Comparison of ENCODE assay signal across 11 cellular contexts in genomic region chr14:93234798-93235197, GRCh38. TPM values are rescaled to one million over a fixed set of nuclear protein-coding genes. Genes with fewer than 3 reads are reported as not detected.
A peak's percentile ranks its signal among the peaks of the same experiment; 100 is the strongest.
DNase-seq lines count a peak whose midpoint lies in the region; ATAC-seq and TF ChIP-seq lines count a peak whose summit lies in the region.
"Had no signal": no experiment of that assay in that cellular context is flagged by ENCODE, and none has a peak within 500 bp of the region (broad histone marks: within the 10 kb centered on the region; RNA-seq: fewer than 3 reads in every experiment).

No MANE protein-coding gene starts in this region.

- peaks cover 8% of the 10 kb centered on the region for H3K4me1 Mint-ChIP-seq in activated CD8-positive, alpha-beta memory T cell treated with anti-CD3 and anti-CD28 coated beads, Interleukin-2, amount 10 ng/mL, durations not matched to agents 7 days and 5 days
- peaks cover 17% of the 10 kb centered on the region for H3K4me1 Mint-ChIP-seq in activated naive CD8-positive, alpha-beta T cell treated with anti-CD3 and anti-CD28 coated beads, Interleukin-2, amount 50 U/mL, for 24 hours

- H3K4me1 ChIP-seq in upper lobe of right lung (no peaks in the 10 kb centered on the region), left lung (peaks cover 0 to 9% of the 10 kb centered on the region in 2 donors)
- H3K4me1 ChIP-seq: prostate gland had no signal

- H3K9me3 ChIP-seq in upper lobe of right lung (no peaks in the 10 kb centered on the region), left lung (no peaks in the 10 kb centered on the region)
- H3K9me3 ChIP-seq: prostate gland had no signal

- TF ChIP-seq CTCF in fibroblast of pulmonary artery (IDR thresholded peaks at IDR 0.05; ENCODE audit: low read length, missing control alignments): no peak
- no peak for TF ChIP-seq CTCF in upper lobe of right lung (IDR thresholded peaks at IDR 0.05)
- TF ChIP-seq CTCF in left lung (IDR thresholded peaks at IDR 0.05): no peak

- CTCF ChIA-PET in activated CD8-positive, alpha-beta memory T cell treated with anti-CD3 and anti-CD28 coated beads, Interleukin-2, amount 10 ng/mL, durations not matched to agents 7 days and 5 days (lab: Charles Lee): interaction anchor here (0.6 to 2.1 kb wide), 2 partner anchors 10 to 140 kb away, joined by 3 to 6 read pairs; no protein-coding TSS in a partner anchor

- H3K27ac ChIP-seq in upper lobe of right lung (no peak overlapping the region), left lung (no peak overlapping the region)
- H3K27ac ChIP-seq: C4-2B, prostate gland had no signal

- H3K27me3 ChIP-seq in upper lobe of right lung: no peaks in the 10 kb centered on the region
- peaks cover 0 to 19% of the 10 kb centered on the region in 2 donors for H3K27me3 ChIP-seq in left lung

- no peak overlapping the region for H3K27ac Mint-ChIP-seq in activated CD8-positive, alpha-beta memory T cell treated with anti-CD3 and anti-CD28 coated beads, Interleukin-2, amount 10 ng/mL, durations not matched to agents 7 days and 5 days
- H3K27ac Mint-ChIP-seq in activated naive CD8-positive, alpha-beta T cell treated with anti-CD3 and anti-CD28 coated beads, Interleukin-2, amount 50 U/mL, for 24 hours: no peak overlapping the region
- H3K27ac Mint-ChIP-seq: activated B cell treated with CpG ODN at 0.5 μM for 24 hours had no signal

- no peak for DNase-seq in left ventricle myocardium superior
- no peak for DNase-seq in cardiac septum (ENCODE audit: low spot score)
- peak; percentile 12 for DNase-seq in T1000 (lab: John Stamatoyannopoulos, UW)
- DNase-seq in fibroblast of pulmonary artery (ENCODE audit: low read depth): peak; percentile 52
- peak; percentile 42 for DNase-seq in upper lobe of right lung
- DNase-seq in activated CD8-positive, alpha-beta memory T cell treated with anti-CD3 and anti-CD28 coated beads, Interleukin-2, amount 10 ng/mL, durations not matched to agents 7 days and 5 days: no peak
- no peak for DNase-seq in left lung
- DNase-seq in activated naive CD8-positive, alpha-beta T cell treated with anti-CD3 and anti-CD28 coated beads, Interleukin-2, amount 50 U/mL, for 24 hours: no peak
- DNase-seq: activated B cell treated with CpG ODN at 0.5 μM for 24 hours had no signal

- no peaks in the 10 kb centered on the region for H3K9me3 Mint-ChIP-seq in activated CD8-positive, alpha-beta memory T cell treated with anti-CD3 and anti-CD28 coated beads, Interleukin-2, amount 10 ng/mL, durations not matched to agents 7 days and 5 days (ENCODE audit: low read depth)
- H3K9me3 Mint-ChIP-seq in activated naive CD8-positive, alpha-beta T cell treated with anti-CD3 and anti-CD28 coated beads, Interleukin-2, amount 50 U/mL, for 24 hours: no peaks in the 10 kb centered on the region
- H3K9me3 Mint-ChIP-seq: activated B cell treated with CpG ODN at 0.5 μM for 24 hours had no signal

- ATAC-seq in left ventricle myocardium superior: peak; percentile 28
- no peak for ATAC-seq in upper lobe of right lung
- no peak for ATAC-seq in activated CD8-positive, alpha-beta memory T cell treated with anti-CD3 and anti-CD28 coated beads, Interleukin-2, amount 10 ng/mL, durations not matched to agents 7 days and 5 days
- no peak for ATAC-seq in left lung
- no peak for ATAC-seq in activated naive CD8-positive, alpha-beta T cell treated with anti-CD3 and anti-CD28 coated beads, Interleukin-2, amount 50 U/mL, for 24 hours

- H3K36me3 ChIP-seq in upper lobe of right lung: no peaks in the 10 kb centered on the region
- peaks cover 0 to 5% of the 10 kb centered on the region in 2 donors for H3K36me3 ChIP-seq in left lung
- H3K36me3 ChIP-seq: prostate gland had no signal

- H3K27me3 Mint-ChIP-seq in activated CD8-positive, alpha-beta memory T cell treated with anti-CD3 and anti-CD28 coated beads, Interleukin-2, amount 10 ng/mL, durations not matched to agents 7 days and 5 days: peaks cover 16% of the 10 kb centered on the region
- peaks cover 11% of the 10 kb centered on the region for H3K27me3 Mint-ChIP-seq in activated naive CD8-positive, alpha-beta T cell treated with anti-CD3 and anti-CD28 coated beads, Interleukin-2, amount 50 U/mL, for 24 hours
- H3K27me3 Mint-ChIP-seq: activated B cell treated with CpG ODN at 0.5 μM for 24 hours had no signal

- H3K4me3 Mint-ChIP-seq in activated CD8-positive, alpha-beta memory T cell treated with anti-CD3 and anti-CD28 coated beads, Interleukin-2, amount 10 ng/mL, durations not matched to agents 7 days and 5 days: no peak overlapping the region
- H3K4me3 Mint-ChIP-seq in activated naive CD8-positive, alpha-beta T cell treated with anti-CD3 and anti-CD28 coated beads, Interleukin-2, amount 50 U/mL, for 24 hours: no peak overlapping the region
- H3K4me3 Mint-ChIP-seq: activated B cell treated with CpG ODN at 0.5 μM for 24 hours had no signal

- H3K36me3 Mint-ChIP-seq in activated CD8-positive, alpha-beta memory T cell treated with anti-CD3 and anti-CD28 coated beads, Interleukin-2, amount 10 ng/mL, durations not matched to agents 7 days and 5 days: no peaks in the 10 kb centered on the region
- peaks cover under 1% of the 10 kb centered on the region for H3K36me3 Mint-ChIP-seq in activated naive CD8-positive, alpha-beta T cell treated with anti-CD3 and anti-CD28 coated beads, Interleukin-2, amount 50 U/mL, for 24 hours (ENCODE audit: low read depth)

- no peak overlapping the region for H3K4me3 ChIP-seq in fibroblast of pulmonary artery (replicated peaks; ENCODE audit: low read depth, low read length)
- no peak overlapping the region for H3K4me3 ChIP-seq in upper lobe of right lung
- no peak overlapping the region for H3K4me3 ChIP-seq in left lung
- H3K4me3 ChIP-seq: prostate gland had no signal

- intact Hi-C loops in left ventricle myocardium superior (cut with micrococcal nuclease): no loop called here
- intact Hi-C loops in cardiac septum (cut with DNase I): loop anchor here (10.0 kb wide), 1 partner anchor 310 kb away; no protein-coding TSS in a partner anchor
- intact Hi-C loops in upper lobe of right lung (cut with DNase I): no loop called here
- intact Hi-C loops in left lung (cut with DNase I): no loop called here

RNA-seq across cellular contexts. Expression of gene UBR7, which starts 27.7 kb away (rescaled TPM):
- total RNA-seq in left ventricle myocardium superior (22.1 TPM), cardiac septum (25.2 TPM), upper lobe of right lung (13.8 TPM), left lung (10 to 100 TPM; 19.4 to 21.2 TPM)
- 10 to 100 TPM; 40.2 to 41.6 TPM for total RNA-seq in activated CD8-positive, alpha-beta memory T cell treated with anti-CD3 and anti-CD28 coated beads, Interleukin-2, amount 10 ng/mL, durations not matched to agents 7 days and 5 days

RNA-seq across cellular contexts. Expression of gene GON7, which starts 27.9 kb away (rescaled TPM):
- total RNA-seq in left ventricle myocardium superior: 16.2 TPM
- total RNA-seq in cardiac septum: 11.8 TPM
- 10.5 TPM for total RNA-seq in upper lobe of right lung
- 10 to 100 TPM; 17.3 to 20.1 TPM for total RNA-seq in activated CD8-positive, alpha-beta memory T cell treated with anti-CD3 and anti-CD28 coated beads, Interleukin-2, amount 10 ng/mL, durations not matched to agents 7 days and 5 days
- 10 to 100 TPM; 12.2 to 12.9 TPM for total RNA-seq in left lung

RNA-seq across cellular contexts. Expression of gene LYSET, which starts 49.7 kb away (rescaled TPM):
- total RNA-seq in left ventricle myocardium superior: 21.3 TPM
- 17.3 TPM for total RNA-seq in cardiac septum
- 33.0 TPM for total RNA-seq in upper lobe of right lung
- 1 to 10 TPM; 6.3 to 9.7 TPM for total RNA-seq in activated CD8-positive, alpha-beta memory T cell treated with anti-CD3 and anti-CD28 coated beads, Interleukin-2, amount 10 ng/mL, durations not matched to agents 7 days and 5 days
- 10 to 100 TPM; 29.1 to 42.7 TPM for total RNA-seq in left lung

RNA-seq across cellular contexts. Expression of gene MOAP1, which starts 50.1 kb away (rescaled TPM):
- total RNA-seq in left ventricle myocardium superior (54.6 TPM), cardiac septum (58.1 TPM), upper lobe of right lung (34.2 TPM), left lung (10 to 100 TPM; 20.3 to 28.9 TPM)
- 10 to 100 TPM; 18.2 to 19.5 TPM for total RNA-seq in activated CD8-positive, alpha-beta memory T cell treated with anti-CD3 and anti-CD28 coated beads, Interleukin-2, amount 10 ng/mL, durations not matched to agents 7 days and 5 days

Comparison
In these comparisons a context has a peak if more than half of its experiments do, and no peak if none do; other contexts are left out.
1. DNase-seq: peak in T1000 (single experiment), fibroblast of pulmonary artery (single experiment) and upper lobe of right lung (single experiment); none in left ventricle myocardium superior (single experiment), cardiac septum (single experiment), activated CD8-positive, alpha-beta memory T cell treated with anti-CD3 and anti-CD28 coated beads, Interleukin-2, amount 10 ng/mL, durations not matched to agents 7 days and 5 days (single experiment), left lung (0 of 2) and activated naive CD8-positive, alpha-beta T cell treated with anti-CD3 and anti-CD28 coated beads, Interleukin-2, amount 50 U/mL, for 24 hours (single experiment).